ENCODE assay signal across 28 cellular contexts in the genomic region with DNA sequence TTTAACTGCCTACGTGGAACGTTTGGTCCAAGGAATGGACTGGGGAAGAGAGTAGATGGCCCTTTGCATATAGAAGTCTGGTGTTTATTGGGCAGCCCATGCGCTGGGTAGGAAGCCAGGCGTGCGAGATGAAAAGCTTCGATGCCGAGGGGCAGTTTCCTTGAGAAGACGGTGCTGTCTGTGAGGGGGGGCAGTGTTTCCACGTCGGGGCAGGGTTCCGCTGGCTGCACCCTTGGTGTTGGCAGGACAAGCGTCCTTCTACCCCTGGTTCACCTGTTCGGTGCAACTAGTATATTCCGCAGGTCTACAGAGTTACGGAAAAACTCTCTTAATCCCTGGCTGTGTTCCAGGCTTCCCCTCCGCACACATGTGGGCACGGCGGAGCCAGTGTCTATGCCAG.
"Had no signal": no experiment of that assay in that cellular context is flagged by ENCODE, and none has a peak within 500 bp of the region (broad histone marks: within the 10 kb centered on the region; RNA-seq: fewer than 3 reads in every experiment).

No MANE protein-coding gene starts in this region.

- H3K36me3 Mint-ChIP-seq: naive thymus-derived CD4-positive, alpha-beta T cell; stimulated activated naive B cell treated with anti-CD40 and anti-IgM and Interleukin-4, amounts not matched to agents 10 μg/mL and 1 μg/mL and 100 μg/mL, for 72 hours had no signal

- ATAC-seq: esophagus mucosa; gastrocnemius medialis; left lobe of liver; naive thymus-derived CD4-positive, alpha-beta T cell; psoas muscle; right cardiac atrium; upper lobe of right lung had no signal

- H3K27ac ChIP-seq: colonic mucosa, epithelial cell of prostate, gastrocnemius medialis, ovary, psoas muscle, sigmoid colon, transverse colon, upper lobe of right lung, vagina had no signal

- H3K36me3 ChIP-seq: colonic mucosa, gastrocnemius medialis, ovary, sigmoid colon, thoracic aorta, transverse colon, upper lobe of right lung, vagina had no signal

- H3K27me3 ChIP-seq: colonic mucosa, ovary, sigmoid colon, transverse colon, upper lobe of right lung, vagina had no signal

- H3K4me3 Mint-ChIP-seq: dendritic cell treated with granulocyte-macrophage colony-stimulating factor and Interleukin-4, amounts not matched to agents 40 ng/mL and 50 ng/mL, for 4 days; endodermal cell; naive thymus-derived CD4-positive, alpha-beta T cell; nephron; stimulated activated naive B cell treated with anti-CD40 and anti-IgM and Interleukin-4, amounts not matched to agents 10 μg/mL and 1 μg/mL and 100 μg/mL, for 72 hours; stimulated activated naive CD8-positive, alpha-beta T cell treated with anti-CD3 and anti-CD28 coated beads, Interleukin-15, Interleukin-2, amounts not matched to agents 100 ng/mL and 50 ng/mL, for 24 hours had no signal

- DNase-seq: colonic mucosa; effector CD8-positive, alpha-beta T cell; endodermal cell; foreskin fibroblast; gastrocnemius medialis; head of caudate nucleus; kidney; mesendoderm; midbrain; naive thymus-derived CD4-positive, alpha-beta T cell; nucleus accumbens; ovary; psoas muscle; right cardiac atrium; sigmoid colon; stimulated activated CD4-positive, alpha-beta T cell treated with anti-CD3 and anti-CD28 coated beads, Interleukin-2, amount 100 ng/mL, for 24 hours; stimulated activated CD4-positive, alpha-beta T cell treated with anti-CD3 and anti-CD28 coated beads, Interleukin-4, amount 100 ng/mL, for 4 hours; stimulated activated naive B cell treated with anti-CD40 and anti-IgM and Interleukin-4, amounts not matched to agents 10 μg/mL and 1 μg/mL and 100 μg/mL, for 72 hours; transverse colon; upper lobe of right lung had no signal

- H3K4me3 ChIP-seq: colonic mucosa, gastrocnemius medialis, ovary, psoas muscle, sigmoid colon, thoracic aorta, transverse colon, upper lobe of right lung, vagina had no signal

- H3K27me3 Mint-ChIP-seq: dendritic cell treated with granulocyte-macrophage colony-stimulating factor and Interleukin-4, amounts not matched to agents 40 ng/mL and 50 ng/mL, for 4 days; stimulated activated naive CD8-positive, alpha-beta T cell treated with anti-CD3 and anti-CD28 coated beads, Interleukin-15, Interleukin-2, amounts not matched to agents 100 ng/mL and 50 ng/mL, for 24 hours had no signal

- H3K9me3 Mint-ChIP-seq: dendritic cell treated with granulocyte-macrophage colony-stimulating factor and Interleukin-4, amounts not matched to agents 40 ng/mL and 50 ng/mL, for 4 days; endodermal cell; naive thymus-derived CD4-positive, alpha-beta T cell; nephron; stimulated activated naive B cell treated with anti-CD40 and anti-IgM and Interleukin-4, amounts not matched to agents 10 μg/mL and 1 μg/mL and 100 μg/mL, for 72 hours; stimulated activated naive CD8-positive, alpha-beta T cell treated with anti-CD3 and anti-CD28 coated beads, Interleukin-15, Interleukin-2, amounts not matched to agents 100 ng/mL and 50 ng/mL, for 24 hours had no signal

- H3K27ac Mint-ChIP-seq: dendritic cell treated with granulocyte-macrophage colony-stimulating factor and Interleukin-4, amounts not matched to agents 40 ng/mL and 50 ng/mL, for 4 days; endodermal cell; naive thymus-derived CD4-positive, alpha-beta T cell; nephron; stimulated activated naive B cell treated with anti-CD40 and anti-IgM and Interleukin-4, amounts not matched to agents 10 μg/mL and 1 μg/mL and 100 μg/mL, for 72 hours; stimulated activated naive CD8-positive, alpha-beta T cell treated with anti-CD3 and anti-CD28 coated beads, Interleukin-15, Interleukin-2, amounts not matched to agents 100 ng/mL and 50 ng/mL, for 24 hours had no signal

- H3K4me1 Mint-ChIP-seq: endodermal cell; naive thymus-derived CD4-positive, alpha-beta T cell; stimulated activated naive B cell treated with anti-CD40 and anti-IgM and Interleukin-4, amounts not matched to agents 10 μg/mL and 1 μg/mL and 100 μg/mL, for 72 hours had no signal

- H3K9me3 ChIP-seq: colonic mucosa, gastrocnemius medialis, ovary, psoas muscle, sigmoid colon, thoracic aorta, transverse colon, upper lobe of right lung, vagina had no signal

- H3K4me1 ChIP-seq: colonic mucosa, gastrocnemius medialis, psoas muscle had no signal
